In genomic region chr11:29293825-29294224, GRCh38 we compare ENCODE assay signal across 11 cellular contexts.
DNase-seq lines count a peak whose midpoint lies in the region; ATAC-seq, FAIRE-seq and TF ChIP-seq lines count a peak whose summit lies in the region.
"Had no signal": no experiment of that assay in that cellular context is flagged by ENCODE, and none has a peak within 500 bp of the region (broad histone marks: within the 10 kb centered on the region; RNA-seq: fewer than 3 reads in every experiment).

No MANE protein-coding gene starts in this region.

- no peak for TF ChIP-seq POLR2A in body of pancreas (IDR thresholded peaks at IDR 0.05)

- ATAC-seq in GM19438 (IDR thresholded peaks at IDR 0.05; ENCODE audit: low read depth, unreplicated experiment) (peak; percentile 70), HG03159 (IDR thresholded peaks at IDR 0.05; ENCODE audit: unreplicated experiment) (peak; percentile 72), body of pancreas (no peak)
- ATAC-seq in activated CD4-positive, alpha-beta T cell treated with anti-CD3 and anti-CD28 coated beads for 36 hours = no peak

- TF ChIP-seq CTCF in AG04449 (IDR thresholded peaks at IDR 0.05; ENCODE audit: insufficient read depth, low read length, missing control alignments) (no peak), brain microvascular endothelial cell (IDR thresholded peaks at IDR 0.05; ENCODE audit: low read depth, low read length, missing control alignments) (no peak), body of pancreas (IDR thresholded peaks at IDR 0.05) (no peak), Calu3 (IDR thresholded peaks at IDR 0.05; ENCODE audit: unreplicated experiment) (no peak), D721Med (IDR thresholded peaks at IDR 0.05; ENCODE audit: insufficient read depth, missing control alignments) (no peak)

- POLR2A ChIA-PET in AG04449 (lab: Yijun Ruan, JAX) = no interaction called here
- POLR2A ChIA-PET in activated CD4-positive, alpha-beta T cell treated with anti-CD3 and anti-CD28 coated beads for 36 hours (lab: Charles Lee) = no interaction called here

- CTCF ChIA-PET in AG04449 (lab: Yijun Ruan, JAX) = interaction anchor here (2.0 kb wide), 1 partner anchor 34 kb away, joined by 7 read pairs; no protein-coding TSS in a partner anchor
- CTCF ChIA-PET in Calu3 (lab: Charles Lee) = no interaction called here
- CTCF ChIA-PET in activated CD4-positive, alpha-beta T cell treated with anti-CD3 and anti-CD28 coated beads for 36 hours (lab: Charles Lee) = no interaction called here

- no peaks in the 10 kb centered on the region for H3K9me3 ChIP-seq in body of pancreas

- H3K27ac ChIP-seq in brain microvascular endothelial cell (peak overlapping the region; percentile 85), body of pancreas (no peak overlapping the region)
- H3K27ac ChIP-seq: C4-2B had no signal

- intact Hi-C loops in body of pancreas (cut with DNase I) = no loop called here
- intact Hi-C loops in Calu3 (cut with micrococcal nuclease; ENCODE audit: unreplicated experiment) = no loop called here
- intact Hi-C loops in activated CD4-positive, alpha-beta T cell treated with anti-CD3 and anti-CD28 coated beads for 36 hours (cut with DNase I, micrococcal nuclease) = no loop called here

- H3K36me3 ChIP-seq in brain microvascular endothelial cell (replicated peaks) (no peaks in the 10 kb centered on the region), body of pancreas (replicated peaks in 1 of 2; ENCODE audit: insufficient read depth in 1 of 2, low read depth in 2 of 2) (no peaks in the 10 kb centered on the region)

- no TSS peak for BruUV-seq in Calu3 (replicated peaks; lab: Mats Ljungman, UMichigan)

- no peak overlapping the region for H3K27ac Mint-ChIP-seq in Calu3 (ENCODE audit: unreplicated experiment)
- H3K27ac Mint-ChIP-seq in activated CD4-positive, alpha-beta T cell treated with anti-CD3 and anti-CD28 coated beads for 36 hours = no peak overlapping the region

- H3K4me1 ChIP-seq in body of pancreas = no peaks in the 10 kb centered on the region

- H3K4me1 Mint-ChIP-seq in Calu3 (ENCODE audit: low read depth, unreplicated experiment) = peaks cover 13% of the 10 kb centered on the region
- H3K4me1 Mint-ChIP-seq in activated CD4-positive, alpha-beta T cell treated with anti-CD3 and anti-CD28 coated beads for 36 hours = no peaks in the 10 kb centered on the region

- no peaks in the 10 kb centered on the region for H3K36me3 Mint-ChIP-seq in Calu3 (ENCODE audit: insufficient read depth, unreplicated experiment)
- no peaks in the 10 kb centered on the region for H3K36me3 Mint-ChIP-seq in activated CD4-positive, alpha-beta T cell treated with anti-CD3 and anti-CD28 coated beads for 36 hours (ENCODE audit: low read depth)

- H3K4me3 ChIP-seq in AG04449 (ENCODE audit: low read depth, low read length) (no peak overlapping the region), brain microvascular endothelial cell (ENCODE audit: low read depth, low read length) (no peak overlapping the region), body of pancreas (no peak overlapping the region)

- peak; percentile 63 for DNase-seq in AG04449 (ENCODE audit: low read depth, low spot score)
- peak; percentile 81 for DNase-seq in brain microvascular endothelial cell
- no peak for DNase-seq in body of pancreas
- DNase-seq in Calu3 = no peak
- no peak for DNase-seq in D721Med (ENCODE audit: insufficient read length, low spot score)
- no peak for DNase-seq in activated CD4-positive, alpha-beta T cell treated with anti-CD3 and anti-CD28 coated beads for 36 hours
- DNase-seq: activated CD4-positive, alpha-beta T cell treated with anti-CD3 and anti-CD28 coated beads for 4 hours; hypothalamus had no signal

- no peaks in the 10 kb centered on the region for H3K27me3 Mint-ChIP-seq in Calu3 (ENCODE audit: unreplicated experiment)
- no peaks in the 10 kb centered on the region for H3K27me3 Mint-ChIP-seq in activated CD4-positive, alpha-beta T cell treated with anti-CD3 and anti-CD28 coated beads for 36 hours

- no peaks in the 10 kb centered on the region for H3K27me3 ChIP-seq in brain microvascular endothelial cell (replicated peaks)
- H3K27me3 ChIP-seq in body of pancreas = no peaks in the 10 kb centered on the region

- H3K4me3 Mint-ChIP-seq in Calu3 (ENCODE audit: low read depth, unreplicated experiment) = no peak overlapping the region
- no peak overlapping the region for H3K4me3 Mint-ChIP-seq in activated CD4-positive, alpha-beta T cell treated with anti-CD3 and anti-CD28 coated beads for 36 hours

- FAIRE-seq in D721Med (lab: Jason Lieb, UNC) = no peak

- no peaks in the 10 kb centered on the region for H3K9me3 Mint-ChIP-seq in Calu3 (ENCODE audit: low read depth, unreplicated experiment)
- peaks cover 2% of the 10 kb centered on the region for H3K9me3 Mint-ChIP-seq in activated CD4-positive, alpha-beta T cell treated with anti-CD3 and anti-CD28 coated beads for 36 hours (ENCODE audit: low read depth)

- WGBS in body of pancreas, 2 donors = 20 to 22% methylated on average over 3 of the region's 3 CpGs

- in situ Hi-C loops in brain microvascular endothelial cell (cut with HindIII; ENCODE audit: low pct_ligation_motif_present, low sequenced_read_pairs) = no loop called here

Comparison
In these comparisons a context has a peak if more than half of its experiments do, and no peak if none do; other contexts are left out.
1. DNase-seq: peak in AG04449 (single experiment) and brain microvascular endothelial cell (single experiment); none in body of pancreas (0 of 4), Calu3 (single experiment), D721Med (single experiment) and activated CD4-positive, alpha-beta T cell treated with anti-CD3 and anti-CD28 coated beads for 36 hours (single experiment).
2. ATAC-seq: peak in GM19438 (single experiment) and HG03159 (single experiment); none in body of pancreas (single experiment) and activated CD4-positive, alpha-beta T cell treated with anti-CD3 and anti-CD28 coated beads for 36 hours (single experiment).